In the genomic region with DNA sequence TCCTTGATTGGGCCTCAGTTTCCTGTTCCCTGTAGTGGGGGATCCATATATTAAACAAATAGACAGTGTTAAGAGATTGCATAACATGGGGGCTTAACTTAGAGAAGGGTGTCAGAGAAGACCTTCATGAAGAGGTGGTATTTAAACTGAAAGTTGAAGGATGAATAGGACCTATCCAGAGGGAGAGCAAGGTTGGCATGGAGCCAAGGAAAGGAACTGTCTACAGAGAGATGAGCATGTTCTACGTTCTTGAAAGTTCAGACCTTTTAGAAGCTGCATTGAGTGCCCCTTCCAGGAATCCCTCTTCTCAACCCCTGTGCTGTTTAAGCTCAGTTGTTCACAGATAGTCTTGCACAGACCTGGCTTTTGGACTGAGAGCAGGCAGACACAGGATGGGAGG, we compare ENCODE assay signal across 9 cellular contexts. TPM values are rescaled to one million over a fixed set of nuclear protein-coding genes. Genes with fewer than 3 reads are reported as not detected.
DNase-seq lines count a peak whose midpoint lies in the region; ATAC-seq and TF ChIP-seq lines count a peak whose summit lies in the region.
"Had no signal": no experiment of that assay in that cellular context is flagged by ENCODE, and none has a peak within 500 bp of the region (broad histone marks: within the 10 kb centered on the region; RNA-seq: fewer than 3 reads in every experiment).

No MANE protein-coding gene starts in this region.

- H3K9me2 ChIP-seq in HCT116 (ENCODE audit: insufficient read depth) = no peaks in the 10 kb centered on the region

- CTCF ChIA-PET in CD8-positive, alpha-beta memory T cell (lab: Charles Lee) = interaction anchor here (0.6 to 5.2 kb wide), 6 partner anchors 10 to 322 kb away, joined by 3 to 69 read pairs (median 4); no protein-coding TSS in a partner anchor
- CTCF ChIA-PET in HCT116 (lab: Charles Lee) = interaction anchor here (0.9 to 3.9 kb wide), 4 partner anchors 9 to 121 kb away, joined by 3 to 69 read pairs (median 3); no protein-coding TSS in a partner anchor

- DNase-seq in CD8-positive, alpha-beta memory T cell = no peak
- no peak for DNase-seq in HCT116 (ENCODE audit: low read depth, low spot score)
- no peak for DNase-seq in GM10266 (ENCODE audit: extremely low spot score)
- DNase-seq in upper lobe of right lung = no peak
- no peak for DNase-seq in midbrain (lab: John Stamatoyannopoulos, UW)
- DNase-seq: brain microvascular endothelial cell, hippocampal formation had no signal

- H3K27me3 Mint-ChIP-seq in CD8-positive, alpha-beta memory T cell = peaks cover 0 to 2% of the 10 kb centered on the region in 2 donors
- H3K27me3 Mint-ChIP-seq in brain = peaks cover 10% of the 10 kb centered on the region
- H3K27me3 Mint-ChIP-seq in nephron (ENCODE audit: low read depth) = peaks cover 2% of the 10 kb centered on the region

- RAD21 ChIA-PET in HCT116 (lab: Charles Lee; ENCODE audit: low non-redundant PET in 1 of 2, low total read pairs in 2 of 2, uncharacterized antibody in 2 of 2, unreplicated experiment in 2 of 2) = no interaction called here

- no peak overlapping the region for H2AFZ ChIP-seq in HCT116 (ENCODE audit: low read depth, low read length, poor library complexity, severe bottlenecking)

- no peak overlapping the region for H3K27ac ChIP-seq in CD8-positive, alpha-beta memory T cell (ENCODE audit: low read depth, low read length)
- H3K27ac ChIP-seq in HCT116 (ENCODE audit: low read depth, low read length) (no peak overlapping the region), upper lobe of right lung (no peak overlapping the region)
- H3K27ac ChIP-seq: brain microvascular endothelial cell had no signal

- peaks cover 19% of the 10 kb centered on the region for H3K36me3 ChIP-seq in CD8-positive, alpha-beta memory T cell (ENCODE audit: insufficient read depth, low read length)
- H3K36me3 ChIP-seq in HCT116 (ENCODE audit: control insufficient read depth in 1 of 2, insufficient read depth in 2 of 2, low read length in 2 of 2) = peaks cover 23 to 26% of the 10 kb centered on the region in 2 experiments
- H3K36me3 ChIP-seq in upper lobe of right lung = peaks cover 41% of the 10 kb centered on the region

- peak overlapping the region; percentile 7 to 100 (median 95) for H3K27ac Mint-ChIP-seq in CD8-positive, alpha-beta memory T cell
- H3K27ac Mint-ChIP-seq in brain (peak overlapping the region in 4 of 5 experiments; percentile 54 to 100 (median 86)), nephron (peak overlapping the region; percentile 73 to 100 (median 100))

- POLR2A ChIA-PET in CD8-positive, alpha-beta memory T cell (lab: Charles Lee) = no interaction called here
- POLR2A ChIA-PET in HCT116 (lab: Charles Lee) = no interaction called here

- H3K9me3 Mint-ChIP-seq in CD8-positive, alpha-beta memory T cell = no peaks in the 10 kb centered on the region
- H3K9me3 Mint-ChIP-seq in brain = peaks cover 0 to 5% (median 2%) of the 10 kb centered on the region in 5 experiments
- H3K9me3 Mint-ChIP-seq in nephron = no peaks in the 10 kb centered on the region

- H3K9ac ChIP-seq in HCT116 (ENCODE audit: low read length) = no peak overlapping the region

- intact Hi-C loops in HCT116 (cut with micrococcal nuclease) (loop anchor here (5.0 to 10.0 kb wide), 2 partner anchors 104 to 344 kb away; no protein-coding TSS in a partner anchor), upper lobe of right lung (cut with DNase I) (no loop called here)

- no peaks in the 10 kb centered on the region for H3K9me3 ChIP-seq in CD8-positive, alpha-beta memory T cell (ENCODE audit: low read length)
- H3K9me3 ChIP-seq in HCT116 (ENCODE audit: control insufficient read depth in 1 of 2, insufficient read depth in 1 of 2, low read depth in 1 of 2, low read length in 2 of 2) (no peaks in the 10 kb centered on the region), upper lobe of right lung (no peaks in the 10 kb centered on the region)

- BruUV-seq in HCT116 (replicated peaks; lab: Mats Ljungman, UMichigan) = no TSS peak

- H3K4me1 Mint-ChIP-seq in CD8-positive, alpha-beta memory T cell = peaks cover 38 to 49% (median 48%) of the 10 kb centered on the region in 3 donors
- H3K4me1 Mint-ChIP-seq in brain (peaks cover 32% of the 10 kb centered on the region), nephron (peaks cover 25% of the 10 kb centered on the region)

- H3K4me3 ChIP-seq in CD8-positive, alpha-beta memory T cell (ENCODE audit: low read length) = no peak overlapping the region
- no peak overlapping the region for H3K4me3 ChIP-seq in HCT116 (replicated peaks in 1 of 2; ENCODE audit: low read depth in 1 of 2, low read length in 2 of 2)
- no peak overlapping the region for H3K4me3 ChIP-seq in upper lobe of right lung

- no peak for TF ChIP-seq CTCF in HCT116 (IDR thresholded peaks at IDR 0.05 in 2 of 3, conservative IDR thresholded peaks at IDR 0.05 in 1 of 3; ENCODE audit: borderline replicate concordance in 1 of 3, insufficient read depth in 1 of 3, low read depth in 2 of 3, low read length in 2 of 3)
- no peak for TF ChIP-seq CTCF in brain (conservative IDR thresholded peaks at IDR 0.05)
- no peak for TF ChIP-seq CTCF in nephron (IDR thresholded peaks at IDR 0.05; ENCODE audit: unreplicated experiment in 3 of 3)
- TF ChIP-seq CTCF in GM10266 (IDR thresholded peaks at IDR 0.05; ENCODE audit: control insufficient read depth, insufficient read depth, low read depth, missing control alignments) = no peak
- no peak for TF ChIP-seq CTCF in upper lobe of right lung (IDR thresholded peaks at IDR 0.05)

- peaks cover 25% of the 10 kb centered on the region for H3K4me1 ChIP-seq in CD8-positive, alpha-beta memory T cell (ENCODE audit: insufficient read depth, low read length)
- H3K4me1 ChIP-seq in HCT116 (ENCODE audit: control insufficient read depth in 1 of 2, insufficient read depth in 2 of 2, low read length in 2 of 2) (peaks cover 0 to 17% of the 10 kb centered on the region in 2 experiments; a peak in 3 of 4 replicates), upper lobe of right lung (peaks cover 24% of the 10 kb centered on the region)

- no peak for TF ChIP-seq RAD21 in HCT116 (IDR thresholded peaks at IDR 0.05; ENCODE audit: low read depth)

- peaks cover 11 to 50% (median 12%) of the 10 kb centered on the region in 3 donors for H3K36me3 Mint-ChIP-seq in CD8-positive, alpha-beta memory T cell
- H3K36me3 Mint-ChIP-seq in brain (peaks cover 55% of the 10 kb centered on the region), nephron (ENCODE audit: low read depth) (peaks cover 37% of the 10 kb centered on the region)

- no peaks in the 10 kb centered on the region for H3K27me3 ChIP-seq in CD8-positive, alpha-beta memory T cell (ENCODE audit: insufficient read depth, low read length, poor library complexity, severe bottlenecking)
- no peaks in the 10 kb centered on the region for H3K27me3 ChIP-seq in HCT116 (ENCODE audit: insufficient read depth, low read length)
- H3K27me3 ChIP-seq in upper lobe of right lung = no peaks in the 10 kb centered on the region
- H3K27me3 ChIP-seq: brain microvascular endothelial cell had no signal

- TF ChIP-seq POLR2A in HCT116 (IDR thresholded peaks at IDR 0.05; ENCODE audit: borderline replicate concordance, extremely low read depth, insufficient read depth, insufficient read length) = no peak

- peaks cover 10% of the 10 kb centered on the region; the same call in 1 of the 2 replicates for H4K20me1 ChIP-seq in HCT116 (ENCODE audit: insufficient read depth)

- ATAC-seq in HCT116 (no peak), upper lobe of right lung (no peak)

- peak overlapping the region in 5 of 7 donors; percentile 41 to 99 (median 96) for H3K4me3 Mint-ChIP-seq in CD8-positive, alpha-beta memory T cell
- H3K4me3 Mint-ChIP-seq in brain (peak overlapping the region; percentile 92 to 99 (median 97)), nephron (peak overlapping the region; percentile 94 to 96 (median 95))

- peaks cover 64% of the 10 kb centered on the region for H3K79me2 ChIP-seq in HCT116 (ENCODE audit: insufficient read depth, low read length)

- H3K4me2 ChIP-seq in HCT116 (ENCODE audit: low read length) = peak overlapping the region; percentile 88

TF ChIP-seq in HCT116, 20 proteins besides CTCF, POLR2A, EP300 and RAD21:
- 0 out of 2 replicates have a peak, but pooled peaks have one; percentile 17 for TF ChIP-seq POLR2AphosphoS5 (IDR thresholded peaks at IDR 0.05; ENCODE audit: low read depth, low read length)
- TF ChIP-seq EZH2phosphoT487 (IDR thresholded peaks at IDR 0.05; ENCODE audit: borderline replicate concordance) = no peak

RNA-seq across cellular contexts. Expression of gene HTD2, which starts 2.4 kb away (rescaled TPM):
- total RNA-seq in CD8-positive, alpha-beta memory T cell = 10 to 100 TPM; 12.4 to 14.6 TPM
- polyA plus RNA-seq in CD8-positive, alpha-beta memory T cell = 29.6 TPM
- total RNA-seq in HCT116 (2021; ENCODE audit: unreplicated experiment) = 13.5 TPM
- 4.9 and 6.0 TPM in 2 replicates for polyA plus RNA-seq in HCT116 (2012)
- polyA plus RNA-seq in brain (ENCODE audit: insufficient read depth, low read depth, low replicate concordance) = 4.0 TPM
- 6.2 TPM for total RNA-seq in upper lobe of right lung

RNA-seq across cellular contexts. Expression of gene RPP14, which starts 2.7 kb away (rescaled TPM):
- 10 to 100 TPM; 22.7 to 24.5 TPM for total RNA-seq in CD8-positive, alpha-beta memory T cell
- 6.3 TPM for polyA plus RNA-seq in CD8-positive, alpha-beta memory T cell
- total RNA-seq in HCT116 (2021; ENCODE audit: unreplicated experiment) (22.4 TPM), upper lobe of right lung (13.6 TPM)
- 9.2 and 11.1 TPM in 2 replicates for polyA plus RNA-seq in HCT116 (2012)
- 4.1 TPM for polyA plus RNA-seq in brain (ENCODE audit: insufficient read depth, low read depth, low replicate concordance)

RNA-seq across cellular contexts. Expression of gene PXK, which starts 24.0 kb away (rescaled TPM):
- total RNA-seq in CD8-positive, alpha-beta memory T cell = 10 to 100 TPM; 24.8 to 27.2 TPM
- 27.8 TPM for polyA plus RNA-seq in CD8-positive, alpha-beta memory T cell
- total RNA-seq in HCT116 (2021; ENCODE audit: unreplicated experiment) (10.2 TPM), upper lobe of right lung (29.8 TPM)
- 6.3 and 8.5 TPM in 2 replicates for polyA plus RNA-seq in HCT116 (2012)
- polyA plus RNA-seq in brain (ENCODE audit: insufficient read depth, low read depth, low replicate concordance) = 32.3 TPM
